8 cellular contexts compared by ENCODE assay signal in the genomic region with DNA sequence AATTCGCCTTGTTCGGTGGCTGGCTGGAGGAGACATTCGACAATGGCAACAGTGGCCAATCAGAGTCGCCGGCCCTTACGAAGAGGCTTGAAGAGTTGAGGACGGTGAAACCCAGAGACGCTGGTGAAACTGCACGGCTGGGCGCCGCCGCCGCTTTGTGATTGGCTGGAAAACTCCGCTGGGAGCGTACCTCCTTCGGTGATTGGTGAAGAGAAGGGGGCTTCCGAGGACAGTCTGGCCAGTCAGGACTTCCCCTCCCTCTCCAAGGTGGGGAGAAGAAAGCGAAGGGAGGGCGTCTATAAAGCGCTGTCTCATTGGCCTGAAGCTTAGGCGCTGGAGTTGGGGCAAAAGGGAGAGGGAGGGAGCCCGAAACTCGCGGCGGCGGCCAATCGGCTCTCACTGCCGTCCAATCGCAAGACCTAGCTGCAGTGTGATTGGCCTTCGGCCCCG. TPM values are rescaled to one million over a fixed set of nuclear protein-coding genes. Genes with fewer than 3 reads are reported as not detected.
DNase-seq lines count a peak whose midpoint lies in the region; ATAC-seq and TF ChIP-seq lines count a peak whose summit lies in the region.

No MANE protein-coding gene starts in this region.

- peak; percentile 100 for DNase-seq in ELR (ENCODE audit: low read depth)
- DNase-seq in HuH-7 (ENCODE audit: low spot score), result peak; percentile 98
- DNase-seq in NOMO-1 treated with dmso at 0.1 percent for 144 hours (lab: John Stamatoyannopoulos, UW; ENCODE audit: unreplicated experiment), result peak; percentile 99
- peak; percentile 97 for DNase-seq in activated naive CD8-positive, alpha-beta T cell treated with anti-CD3 and anti-CD28 coated beads, Interleukin-2, amount 50 U/mL, for 16 hours (ENCODE audit: low read depth, low spot score)
- DNase-seq in Right ventricle myocardium inferior (ENCODE audit: missing footprints), result peak; percentile 99
- DNase-seq in omental fat pad (ENCODE audit: low spot score), result peak; percentile 97
- no peak for DNase-seq in UCSD-AML1 (lab: John Stamatoyannopoulos, UW; ENCODE audit: unreplicated experiment)

- intact Hi-C loops in Right ventricle myocardium inferior (cut with DNase I), result loop anchor here (2.0 to 5.0 kb wide), 5 partner anchors 52 to 202 kb away; no protein-coding TSS in a partner anchor

- TF ChIP-seq CTCF in omental fat pad (IDR thresholded peaks at IDR 0.05), result no peak

- ATAC-seq in GM21619 (IDR thresholded peaks at IDR 0.05; ENCODE audit: unreplicated experiment) (peak; percentile 66), Right ventricle myocardium inferior (peak; percentile 89), omental fat pad (ENCODE audit: low FRiP score) (peak; percentile 95)

RNA-seq across cellular contexts. Expression of gene GSK3B, which starts 0.6 kb away (rescaled TPM):
- total RNA-seq in Right ventricle myocardium inferior, result 40.0 TPM
- total RNA-seq in omental fat pad, result 10 to 100 TPM; 26.3 to 43.0 (median 31.8) TPM
